In genomic region chr17:27980035-27980434, GRCh38 we compare ENCODE assay signal across 14 cellular contexts.
DNase-seq lines count a peak whose midpoint lies in the region; ATAC-seq and TF ChIP-seq lines count a peak whose summit lies in the region.
"Had no signal": no experiment of that assay in that cellular context is flagged by ENCODE, and none has a peak within 500 bp of the region (broad histone marks: within the 10 kb centered on the region; RNA-seq: fewer than 3 reads in every experiment).

No MANE protein-coding gene starts in this region.

- H2AFZ ChIP-seq in GM23248 (no peak overlapping the region), SK-N-SH (ENCODE audit: low read depth) (peak overlapping the region; percentile 31; the same call in 1 of the 2 replicates)

- TF ChIP-seq CTCF in SK-N-SH (IDR thresholded peaks at IDR 0.05) (no peak), foreskin keratinocyte (conservative IDR thresholded peaks at IDR 0.05) (no peak), coronary artery (IDR thresholded peaks at IDR 0.05) (no peak)

- peak; percentile 78 for ATAC-seq in foreskin keratinocyte
- ATAC-seq in GM21737 (IDR thresholded peaks at IDR 0.05; ENCODE audit: unreplicated experiment): no peak
- no peak for ATAC-seq in GM18873 (IDR thresholded peaks at IDR 0.05; ENCODE audit: low FRiP score, unreplicated experiment)
- no peak for ATAC-seq in GM18511 (IDR thresholded peaks at IDR 0.05; ENCODE audit: unreplicated experiment)

- peak in 1 of 2 experiments; percentile 81; a peak in 1 of 4 replicates for TF ChIP-seq EP300 in SK-N-SH (IDR thresholded peaks at IDR 0.05; ENCODE audit: borderline replicate concordance in 1 of 2, low read depth in 1 of 2, low read length in 1 of 2)

- in situ Hi-C loops in GM23248 (cut with MboI): no loop called here

- CTCF ChIA-PET in SK-N-SH (lab: Yijun Ruan, JAX): no interaction called here

- no peak for TF ChIP-seq RAD21 in SK-N-SH (IDR thresholded peaks at IDR 0.05; ENCODE audit: low read length)

- H3K9me2 ChIP-seq in GM23248 (ENCODE audit: insufficient read depth) (no peaks in the 10 kb centered on the region; the same call in 1 of the 2 replicates), SK-N-SH (no peaks in the 10 kb centered on the region)

- H3K27ac ChIP-seq in GM23248 (no peak overlapping the region), SK-N-SH (ENCODE audit: low read depth in 2 of 2, low read length in 1 of 2) (peak overlapping the region in 1 of 2 experiments; percentile 51; a peak in 2 of 4 replicates), foreskin keratinocyte (no peak overlapping the region), coronary artery (no peak overlapping the region)

- H3K4me2 ChIP-seq in GM23248 (ENCODE audit: unreplicated experiment): no peak overlapping the region
- 0 out of 2 replicates have a peak overlapping the region, but pooled peaks have one; percentile 5 for H3K4me2 ChIP-seq in SK-N-SH

- no peak overlapping the region for H3K4me3 ChIP-seq in GM23248
- no peak overlapping the region for H3K4me3 ChIP-seq in SK-N-SH (ENCODE audit: low read depth in 2 of 2, low read length in 1 of 2)
- H3K4me3 ChIP-seq in coronary artery: no peak overlapping the region
- H3K4me3 ChIP-seq: lung had no signal

- POLR2A ChIA-PET in SK-N-SH (lab: Yijun Ruan, JAX): no interaction called here

- H3K9ac ChIP-seq in GM23248 (no peak overlapping the region), SK-N-SH (no peak overlapping the region)

- no peaks in the 10 kb centered on the region for H3F3A ChIP-seq in GM23248 (ENCODE audit: insufficient read depth)
- peaks cover 7% of the 10 kb centered on the region for H3F3A ChIP-seq in SK-N-SH (replicated peaks; ENCODE audit: insufficient read depth)

- H3K36me3 ChIP-seq in GM23248 (ENCODE audit: low read depth) (no peaks in the 10 kb centered on the region), SK-N-SH (replicated peaks in 1 of 2; ENCODE audit: control insufficient read depth in 1 of 2, insufficient read depth in 2 of 2, low read length in 1 of 2) (no peaks in the 10 kb centered on the region)

- peaks cover 9% of the 10 kb centered on the region; the same call in 1 of the 2 replicates for H3K4me1 ChIP-seq in GM23248 (ENCODE audit: insufficient read depth)
- no peaks in the 10 kb centered on the region for H3K4me1 ChIP-seq in SK-N-SH (ENCODE audit: control insufficient read depth in 1 of 2, insufficient read depth in 2 of 2, low read depth in 1 of 2, low read length in 1 of 2)
- H3K4me1 ChIP-seq in foreskin keratinocyte: peaks cover 30% of the 10 kb centered on the region

- no peaks in the 10 kb centered on the region for H3K27me3 ChIP-seq in GM23248 (replicated peaks; ENCODE audit: insufficient read depth)
- H3K27me3 ChIP-seq in SK-N-SH (ENCODE audit: insufficient read depth): no peaks in the 10 kb centered on the region
- H3K27me3 ChIP-seq in foreskin keratinocyte: no peaks in the 10 kb centered on the region

- WGBS in GM23248 (ENCODE audit: low coverage in 1 of 2, low lambda C conversion rate in 2 of 2, missing lambda C conversion rate in 2 of 2), 2 experiments: 39 to 50% methylated on average over 4 of the region's 4 CpGs
- WGBS in SK-N-SH (ENCODE audit: low lambda C conversion rate): 39% methylated on average over 4 of the region's 4 CpGs

- H3K79me2 ChIP-seq in GM23248 (ENCODE audit: insufficient read depth) (no peaks in the 10 kb centered on the region), SK-N-SH (ENCODE audit: insufficient read depth) (no peaks in the 10 kb centered on the region)

- DNase-seq in 8988T: peak; percentile 74
- DNase-seq in GM23248: peak; percentile 39
- no peak for DNase-seq in SK-N-SH
- DNase-seq in foreskin keratinocyte: peak; percentile 87 to 94
- DNase-seq in coronary artery (ENCODE audit: low spot score): no peak
- DNase-seq: activated CD4-positive, alpha-beta memory T cell treated with anti-CD3 and anti-CD28 coated beads for 36 hours; activated gamma-delta T cell; Karpas-422; NCI-H2107; occipital lobe had no signal

- H4K20me1 ChIP-seq in GM23248 (ENCODE audit: insufficient read depth) (no peaks in the 10 kb centered on the region), SK-N-SH (ENCODE audit: insufficient read depth) (no peaks in the 10 kb centered on the region)

- no peaks in the 10 kb centered on the region for H3K9me3 ChIP-seq in GM23248 (ENCODE audit: low read depth)
- H3K9me3 ChIP-seq in SK-N-SH: no peaks in the 10 kb centered on the region

TF ChIP-seq in SK-N-SH, 30 proteins besides CTCF, POLR2A, EP300 and RAD21 (continues in another document):
- TF ChIP-seq JUND (IDR thresholded peaks at IDR 0.05): peak; percentile 85
- TF ChIP-seq ZBTB33 (IDR thresholded peaks at IDR 0.05; ENCODE audit: borderline replicate concordance, low read depth): no peak
- no peak for TF ChIP-seq REST (IDR thresholded peaks at IDR 0.05; ENCODE audit: low read depth, low read length)
- TF ChIP-seq GABPA (IDR thresholded peaks at IDR 0.05; ENCODE audit: low read depth): peak; percentile 41; the same call in 1 of the 2 replicates
- TF ChIP-seq EZH2phosphoT487 (IDR thresholded peaks at IDR 0.05; ENCODE audit: borderline replicate concordance, low read depth): no peak
- TF ChIP-seq GATA2 (CRISPR knock-in tag; IDR thresholded peaks at IDR 0.05): no peak
- peak; percentile 66 for TF ChIP-seq MAX (IDR thresholded peaks at IDR 0.05; ENCODE audit: low read depth)
- TF ChIP-seq CHD2 (IDR thresholded peaks at IDR 0.05; ENCODE audit: low read length, partially characterized antibody): no peak
- TF ChIP-seq SMC3 (IDR thresholded peaks at IDR 0.05; ENCODE audit: low read depth, low read length): no peak
- peak; percentile 81 for TF ChIP-seq PBX3 (IDR thresholded peaks at IDR 0.05)
- TF ChIP-seq YY1 (IDR thresholded peaks at IDR 0.05; ENCODE audit: low read depth): no peak
- no peak for TF ChIP-seq USF1 (IDR thresholded peaks at IDR 0.05; ENCODE audit: borderline replicate concordance, low read depth)
- TF ChIP-seq NRF1 (IDR thresholded peaks at IDR 0.05; ENCODE audit: low read depth, low read length): no peak

Comparison
In these comparisons a context has a peak if more than half of its experiments do, and no peak if none do; other contexts are left out.
1. DNase-seq: peak in 8988T (single experiment), GM23248 (single experiment) and foreskin keratinocyte (2 of 2); none in SK-N-SH (single experiment) and coronary artery (single experiment).